Comparison of ENCODE assay signal across 12 cellular contexts in the genomic region with DNA sequence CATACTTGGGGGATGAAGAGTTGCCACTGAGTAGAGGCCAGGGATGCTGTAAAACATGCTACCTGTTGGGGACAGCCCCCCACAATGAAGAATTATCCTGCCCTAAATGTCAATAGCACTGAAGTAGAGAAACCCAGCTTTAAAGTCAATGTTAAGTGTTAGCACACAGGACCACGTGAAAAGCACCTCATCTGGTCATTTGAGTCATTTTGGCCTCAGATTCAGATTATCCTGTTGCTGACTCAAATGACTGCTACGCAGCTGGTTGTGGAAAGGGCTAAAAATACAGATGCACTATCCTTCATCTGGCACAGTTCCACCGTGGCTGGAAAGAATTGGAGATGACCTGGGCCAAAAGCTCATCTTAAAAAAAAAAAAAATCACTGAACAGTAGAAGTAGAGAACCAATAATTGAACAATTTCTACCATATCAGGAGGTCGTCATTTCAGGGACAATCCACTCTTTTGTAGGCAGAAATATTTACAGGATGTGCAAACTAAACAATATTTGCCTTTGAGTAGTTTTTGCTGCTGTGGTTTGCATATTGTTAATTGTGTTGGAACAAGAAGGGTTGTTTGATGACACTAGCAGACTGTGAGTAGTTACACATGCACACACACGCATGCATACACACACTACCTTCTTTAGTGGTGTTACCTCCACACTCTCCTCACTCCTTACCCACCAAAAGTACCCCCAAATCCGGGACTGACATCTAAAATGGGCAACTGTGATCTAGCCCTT.
DNase-seq lines count a peak whose midpoint lies in the region; ATAC-seq and TF ChIP-seq lines count a peak whose summit lies in the region.
"Had no signal": no experiment of that assay in that cellular context is flagged by ENCODE, and none has a peak within 500 bp of the region (broad histone marks: within the 10 kb centered on the region; RNA-seq: fewer than 3 reads in every experiment).

No MANE protein-coding gene starts in this region.

- peak; percentile 20 to 85 for ATAC-seq in activated naive CD4-positive, alpha-beta T cell treated with anti-CD3 and anti-CD28 coated beads, Interleukin-2, amount 50 U/mL, for 72 hours
- peak; percentile 19 for ATAC-seq in central memory CD8-positive, alpha-beta T cell (replicated peaks; ENCODE audit: extremely low read depth, poor library complexity, severe bottlenecking)
- ATAC-seq in HG03097 (IDR thresholded peaks at IDR 0.05; ENCODE audit: low FRiP score, unreplicated experiment): no peak
- ATAC-seq: foreskin keratinocyte had no signal

- no peak overlapping the region for H3K27ac Mint-ChIP-seq in activated naive CD4-positive, alpha-beta T cell treated with anti-CD3 and anti-CD28 coated beads, Interleukin-2, amount 50 U/mL, for 72 hours
- no peak overlapping the region for H3K27ac Mint-ChIP-seq in central memory CD8-positive, alpha-beta T cell (ENCODE audit: low read depth)
- H3K27ac Mint-ChIP-seq: activated naive CD4-positive, alpha-beta T cell treated with anti-CD3 and anti-CD28 coated beads, Interleukin-2, amount 10 ng/mL, durations not matched to agents 7 days and 5 days had no signal

- peaks cover 0 to 5% of the 10 kb centered on the region in 2 donors for H3K4me1 ChIP-seq in uterus
- no peaks in the 10 kb centered on the region for H3K4me1 ChIP-seq in prostate gland (replicated peaks)
- H3K4me1 ChIP-seq: foreskin keratinocyte had no signal

- H3K27ac ChIP-seq in uterus (peak overlapping the region; percentile 2 to 50), prostate gland (no peak overlapping the region)
- H3K27ac ChIP-seq: foreskin keratinocyte had no signal

- H3K36me3 ChIP-seq in uterus: no peaks in the 10 kb centered on the region
- H3K36me3 ChIP-seq in prostate gland: no peaks in the 10 kb centered on the region

- 42 to 43% methylated on average over 6 of the region's 6 CpGs for WGBS in lower leg skin, 2 donors
- WGBS in prostate gland: 48% methylated on average over 6 of the region's 6 CpGs

- DNase-seq in activated naive CD4-positive, alpha-beta T cell treated with anti-CD3 and anti-CD28 coated beads, Interleukin-2, amount 50 U/mL, for 72 hours (ENCODE audit: low spot score in 2 of 2): no peak
- DNase-seq in activated naive CD4-positive, alpha-beta T cell treated with Interleukin-2 at 50 U/mL for 16 hours: no peak
- no peak for DNase-seq in central memory CD8-positive, alpha-beta T cell (ENCODE audit: low spot score in 2 of 2)
- DNase-seq in lower leg skin (ENCODE audit: low spot score in 2 of 2) (peak; percentile 45 to 86), uterus (peak; percentile 72 to 76), prostate gland (ENCODE audit: low spot score) (no peak)
- DNase-seq in stimulated activated CD4-positive, alpha-beta T cell treated with anti-CD3 and anti-CD28 coated beads, Interleukin-4, amount 100 ng/mL, for 4 hours: no peak
- DNase-seq: ACHN; activated CD4-positive, CD25-positive, alpha-beta regulatory T cell treated with anti-CD3 and anti-CD28 coated beads, Interleukin-2, amount 50 U/mL, for 72 hours; activated naive CD4-positive, alpha-beta T cell treated with anti-CD3 and anti-CD28 coated beads, Interleukin-2, amount 10 ng/mL, durations not matched to agents 7 days and 5 days had no signal

- H3K4me1 Mint-ChIP-seq in central memory CD8-positive, alpha-beta T cell: peaks cover 12% of the 10 kb centered on the region

- TF ChIP-seq CTCF in lower leg skin (IDR thresholded peaks at IDR 0.05) (no peak), uterus (IDR thresholded peaks at IDR 0.05) (no peak), prostate gland (IDR thresholded peaks at IDR 0.05) (no peak)

- H3K27me3 ChIP-seq in uterus (no peaks in the 10 kb centered on the region), prostate gland (replicated peaks; ENCODE audit: insufficient read depth) (no peaks in the 10 kb centered on the region)

- H3K9me3 ChIP-seq in uterus: no peaks in the 10 kb centered on the region
- H3K9me3 ChIP-seq in prostate gland: no peaks in the 10 kb centered on the region

- intact Hi-C loops in lower leg skin (cut with DNase I; ENCODE audit: low total_unique reads) (loop anchor here (10.0 kb wide), 1 partner anchor 625 kb away; no protein-coding TSS in a partner anchor), uterus (cut with DNase I; ENCODE audit: low total_unique reads) (loop anchor here (10.0 kb wide), 3 partner anchors 255 to 635 kb away; no protein-coding TSS in a partner anchor), prostate gland (cut with DNase I) (no loop called here)

- peaks cover 0 to 5% of the 10 kb centered on the region in 2 donors for H3K9me3 Mint-ChIP-seq in activated naive CD4-positive, alpha-beta T cell treated with anti-CD3 and anti-CD28 coated beads, Interleukin-2, amount 50 U/mL, for 72 hours
- no peaks in the 10 kb centered on the region for H3K9me3 Mint-ChIP-seq in central memory CD8-positive, alpha-beta T cell
- H3K9me3 Mint-ChIP-seq: activated naive CD4-positive, alpha-beta T cell treated with anti-CD3 and anti-CD28 coated beads, Interleukin-2, amount 10 ng/mL, durations not matched to agents 7 days and 5 days had no signal

- H3K36me3 Mint-ChIP-seq in activated naive CD4-positive, alpha-beta T cell treated with anti-CD3 and anti-CD28 coated beads, Interleukin-2, amount 50 U/mL, for 72 hours: peaks cover 0 to 11% of the 10 kb centered on the region in 2 donors
- peaks cover 2% of the 10 kb centered on the region for H3K36me3 Mint-ChIP-seq in central memory CD8-positive, alpha-beta T cell (ENCODE audit: insufficient read depth)
- H3K36me3 Mint-ChIP-seq: activated naive CD4-positive, alpha-beta T cell treated with anti-CD3 and anti-CD28 coated beads, Interleukin-2, amount 10 ng/mL, durations not matched to agents 7 days and 5 days had no signal

- no peak overlapping the region for H3K4me3 Mint-ChIP-seq in central memory CD8-positive, alpha-beta T cell
- H3K4me3 Mint-ChIP-seq: activated naive CD4-positive, alpha-beta T cell treated with anti-CD3 and anti-CD28 coated beads, Interleukin-2, amount 10 ng/mL, durations not matched to agents 7 days and 5 days had no signal

- H3K4me3 ChIP-seq in lower leg skin (ENCODE audit: low read depth, poor library complexity, severe bottlenecking): no peak overlapping the region
- H3K4me3 ChIP-seq in uterus: no peak overlapping the region
- no peak overlapping the region for H3K4me3 ChIP-seq in prostate gland

- no peaks in the 10 kb centered on the region for H3K27me3 Mint-ChIP-seq in central memory CD8-positive, alpha-beta T cell

- TF ChIP-seq POLR2A in lower leg skin (IDR thresholded peaks at IDR 0.05) (no peak), uterus (IDR thresholded peaks at IDR 0.05) (no peak), prostate gland (IDR thresholded peaks at IDR 0.05) (no peak)

Comparison
In these comparisons a context has a peak if more than half of its experiments do, and no peak if none do; other contexts are left out.
1. DNase-seq: peak in lower leg skin (2 of 2) and uterus (2 of 2); none in activated naive CD4-positive, alpha-beta T cell treated with anti-CD3 and anti-CD28 coated beads, Interleukin-2, amount 50 U/mL, for 72 hours (0 of 2), activated naive CD4-positive, alpha-beta T cell treated with Interleukin-2 at 50 U/mL for 16 hours (single experiment), central memory CD8-positive, alpha-beta T cell (0 of 2), prostate gland (single experiment) and stimulated activated CD4-positive, alpha-beta T cell treated with anti-CD3 and anti-CD28 coated beads, Interleukin-4, amount 100 ng/mL, for 4 hours (0 of 2).
2. H3K27ac ChIP-seq: peak in uterus (2 of 2); none in prostate gland (0 of 2).